ENCODE assay signal across 19 cellular contexts in genomic region chr6:157131250-157131649, GRCh38.
A peak's percentile ranks its signal among the peaks of the same experiment; 100 is the strongest.
DNase-seq lines count a peak whose midpoint lies in the region; ATAC-seq, FAIRE-seq and TF ChIP-seq lines count a peak whose summit lies in the region.
"Had no signal": no experiment of that assay in that cellular context is flagged by ENCODE, and none has a peak within 500 bp of the region (broad histone marks: within the 10 kb centered on the region; RNA-seq: fewer than 3 reads in every experiment).

No MANE protein-coding gene starts in this region.

- no peak overlapping the region for H3K56ac ChIP-seq in H9 (ENCODE audit: insufficient read length, low read depth, low read length)

- no peak overlapping the region for H2BK120ac ChIP-seq in H9 (ENCODE audit: low read depth, low read length, poor library complexity, severe bottlenecking)

- H4K5ac ChIP-seq in H9 (ENCODE audit: insufficient read length, low read depth, low read length): no peak overlapping the region

- H3K79me2 ChIP-seq in H9 (ENCODE audit: insufficient read depth, low read length) (no peaks in the 10 kb centered on the region), neural progenitor cell (ENCODE audit: low read depth) (peaks cover 6% of the 10 kb centered on the region), HepG2 (ENCODE audit: insufficient read depth, low read length) (no peaks in the 10 kb centered on the region), SK-N-SH (ENCODE audit: insufficient read depth) (peaks cover 5% of the 10 kb centered on the region)

- no peak overlapping the region for H2BK15ac ChIP-seq in H9 (ENCODE audit: low read depth, low read length)

- no peak overlapping the region for H3K9ac ChIP-seq in H9 (ENCODE audit: extremely low read depth, insufficient read length, low read length)
- H3K9ac ChIP-seq in neural progenitor cell: no peak overlapping the region
- no peak overlapping the region for H3K9ac ChIP-seq in HepG2 (ENCODE audit: insufficient read depth, low read depth, low read length)
- no peak overlapping the region for H3K9ac ChIP-seq in SK-N-SH
- H3K9ac ChIP-seq: BLaER1 had no signal

- no peak overlapping the region for H4K8ac ChIP-seq in H9 (replicated peaks; ENCODE audit: insufficient read length, low read depth, low read length)

- H3K4me1 ChIP-seq in H9 (ENCODE audit: insufficient read depth, low read length) (no peaks in the 10 kb centered on the region), neural progenitor cell (peaks cover under 1% of the 10 kb centered on the region), HepG2 (ENCODE audit: insufficient read depth, low read length) (peaks cover 11% of the 10 kb centered on the region), SK-N-SH (ENCODE audit: control insufficient read depth in 1 of 2, insufficient read depth in 2 of 2, low read depth in 1 of 2, low read length in 1 of 2) (peaks cover 2 to 11% of the 10 kb centered on the region in 2 experiments; a peak in 2 of 4 replicates), tibial nerve (peaks cover 0 to 5% (median 2%) of the 10 kb centered on the region in 4 donors)
- H3K4me1 ChIP-seq: A549 had no signal

- DNase-seq in CD14-positive monocyte (ENCODE audit: low spot score) (no peak), H9 (no peak), neural progenitor cell (ENCODE audit: low spot score) (no peak), HepG2 (ENCODE audit: low spot score) (no peak), SK-N-SH (no peak), tibial nerve (ENCODE audit: low spot score in 2 of 2) (no peak)
- DNase-seq: DND-41, GOT3, KBM-7, NCI-H1694 treated with DMSO at 0.1 percent for 48 hours, NCI-H2227 treated with DMSO at 0.1 percent for 48 hours, NCI-H510A treated with DMSO at 0.1 percent for 48 hours, NCI-H774 had no signal

- H2AFZ ChIP-seq in H9 (ENCODE audit: low read length) (no peak overlapping the region), neural progenitor cell (replicated peaks) (no peak overlapping the region), HepG2 (ENCODE audit: low read length) (no peak overlapping the region), SK-N-SH (ENCODE audit: low read depth) (no peak overlapping the region)

- H3K18ac ChIP-seq in H9 (ENCODE audit: insufficient read length, low read depth, low read length): no peak overlapping the region

- no peaks in the 10 kb centered on the region for H3K27me3 Mint-ChIP-seq in CD14-positive monocyte (ENCODE audit: low read depth in 3 of 3)
- H3K27me3 Mint-ChIP-seq in H9 (ENCODE audit: low read depth): no peaks in the 10 kb centered on the region; the same call in 1 of the 2 replicates
- H3K27me3 Mint-ChIP-seq in activated naive CD8-positive, alpha-beta T cell: no peaks in the 10 kb centered on the region
- H3K27me3 Mint-ChIP-seq in neural progenitor cell (ENCODE audit: insufficient read depth, low read depth): no peaks in the 10 kb centered on the region

- TF ChIP-seq EP300 in HepG2 (IDR thresholded peaks at IDR 0.05; ENCODE audit: low read depth in 2 of 2, low read length in 2 of 2): no peak
- no peak for TF ChIP-seq EP300 in HepG2 (CRISPR knock-in tag; IDR thresholded peaks at IDR 0.05; ENCODE audit: borderline replicate concordance)
- TF ChIP-seq EP300 in SK-N-SH (IDR thresholded peaks at IDR 0.05; ENCODE audit: borderline replicate concordance in 1 of 2, low read depth in 1 of 2, low read length in 1 of 2): no peak
- no peak for TF ChIP-seq EP300 in tibial nerve (IDR thresholded peaks at IDR 0.05)

- H3K9me2 ChIP-seq in SK-N-SH: no peaks in the 10 kb centered on the region

- in situ Hi-C loops in HepG2 (cut with HindIII; ENCODE audit: extremely low pct_ligation_motif_present, low pct_unique_long_range_greater_than_20kb): no loop called here

- no peaks in the 10 kb centered on the region for H3K27me3 ChIP-seq in H9 (ENCODE audit: insufficient read depth, low read length)
- H3K27me3 ChIP-seq in neural progenitor cell: no peaks in the 10 kb centered on the region
- no peaks in the 10 kb centered on the region for H3K27me3 ChIP-seq in HepG2 (ENCODE audit: control insufficient read depth in 1 of 2, insufficient read depth in 2 of 2, low read length in 2 of 2)
- H3K27me3 ChIP-seq in SK-N-SH (ENCODE audit: insufficient read depth): no peaks in the 10 kb centered on the region
- no peaks in the 10 kb centered on the region for H3K27me3 ChIP-seq in tibial nerve
- H3K27me3 ChIP-seq: BLaER1 had no signal

- ATAC-seq in HepG2 (no peak), GM19455 (IDR thresholded peaks at IDR 0.05; ENCODE audit: unreplicated experiment) (no peak)
- ATAC-seq: A549, Right ventricle myocardium inferior had no signal

- H3K79me1 ChIP-seq in H9 (ENCODE audit: insufficient read depth, low read depth, low read length, poor library complexity, severe bottlenecking): peaks cover 2% of the 10 kb centered on the region

- no TSS peak for BruUV-seq in HepG2 (replicated peaks; lab: Mats Ljungman, UMichigan)

- H2BK12ac ChIP-seq in H9 (ENCODE audit: insufficient read length, low read depth, low read length): no peak overlapping the region

- no peak for FAIRE-seq in HepG2 (lab: Jason Lieb, UNC)
- FAIRE-seq: A549, RCC 7860 had no signal

- H3K27ac Mint-ChIP-seq in CD14-positive monocyte: peak overlapping the region in 4 of 7 donors; percentile 23 to 82 (median 62)
- H3K27ac Mint-ChIP-seq in H9: peak overlapping the region in 2 of 3 experiments; percentile 24 to 50; a peak in 4 of 7 replicates
- peak overlapping the region; percentile 66 for H3K27ac Mint-ChIP-seq in activated naive CD8-positive, alpha-beta T cell
- H3K27ac Mint-ChIP-seq in neural progenitor cell: peak overlapping the region; percentile 68

- no peak for TF ChIP-seq POLR2A in HepG2 (IDR thresholded peaks at IDR 0.05; ENCODE audit: insufficient read depth in 1 of 2, low read depth in 2 of 2, low read length in 2 of 2)
- TF ChIP-seq POLR2A in tibial nerve (IDR thresholded peaks at IDR 0.05): no peak

- TF ChIP-seq CTCF in CD14-positive monocyte (IDR thresholded peaks at IDR 0.05) (no peak), H9 (conservative IDR thresholded peaks at IDR 0.05) (no peak), neural progenitor cell (IDR thresholded peaks at IDR 0.05) (no peak), HepG2 (CRISPR knock-in tag; IDR thresholded peaks at IDR 0.05) (no peak), SK-N-SH (IDR thresholded peaks at IDR 0.05) (no peak), tibial nerve (IDR thresholded peaks at IDR 0.05) (no peak)

- H4K20me1 ChIP-seq in H9 (ENCODE audit: control insufficient read depth, insufficient read depth, insufficient read length): no peaks in the 10 kb centered on the region
- peaks cover 1% of the 10 kb centered on the region for H4K20me1 ChIP-seq in neural progenitor cell (ENCODE audit: low read depth)
- no peaks in the 10 kb centered on the region for H4K20me1 ChIP-seq in HepG2 (ENCODE audit: insufficient read depth, low read length)
- no peaks in the 10 kb centered on the region for H4K20me1 ChIP-seq in SK-N-SH (ENCODE audit: insufficient read depth)

- TF ChIP-seq RAD21 in HepG2 (CRISPR knock-in tag; IDR thresholded peaks at IDR 0.05) (no peak), SK-N-SH (IDR thresholded peaks at IDR 0.05; ENCODE audit: low read length) (no peak)

- H2AK5ac ChIP-seq in H9 (ENCODE audit: insufficient read length, low read length): no peak overlapping the region

- H3K27ac ChIP-seq in H9 (ENCODE audit: insufficient read length, low read depth, low read length) (no peak overlapping the region), neural progenitor cell (no peak overlapping the region), HepG2 (ENCODE audit: extremely low read length, insufficient read depth, low read length) (no peak overlapping the region), SK-N-SH (ENCODE audit: low read depth in 2 of 2, low read length in 1 of 2) (no peak overlapping the region), tibial nerve (no peak overlapping the region)
- H3K27ac ChIP-seq: A549, BLaER1 had no signal

- H3K23ac ChIP-seq in H9 (ENCODE audit: insufficient read length, low read depth, low read length): no peak overlapping the region

- H2BK5ac ChIP-seq in H9 (ENCODE audit: insufficient read length, low read length): no peak overlapping the region

- H3K4me3 ChIP-seq in neural progenitor cell: no peak overlapping the region
- no peak overlapping the region for H3K4me3 ChIP-seq in HepG2 (replicated peaks in 1 of 3; ENCODE audit: insufficient read depth in 1 of 3, low read depth in 2 of 3, low read length in 3 of 3)
- no peak overlapping the region for H3K4me3 ChIP-seq in SK-N-SH (ENCODE audit: low read depth in 2 of 2, low read length in 1 of 2)
- H3K4me3 ChIP-seq in tibial nerve: no peak overlapping the region
- H3K4me3 ChIP-seq: A549, BLaER1 had no signal

- intact Hi-C loops in CD14-positive monocyte (cut with micrococcal nuclease) (no loop called here), HepG2 (cut with micrococcal nuclease; ENCODE audit: unreplicated experiment) (no loop called here)

- no peak overlapping the region for H2BK20ac ChIP-seq in H9 (ENCODE audit: low read depth, low read length, poor library complexity, severe bottlenecking)

- CTCF ChIA-PET in HepG2 (lab: Yijun Ruan, JAX; ENCODE audit: low intra/inter-chr PET ratio, low total read pairs): no interaction called here
- CTCF ChIA-PET in SK-N-SH (lab: Yijun Ruan, JAX): interaction anchor here (1.6 kb wide), 1 partner anchor 53 kb away, joined by 5 read pairs; no protein-coding TSS in a partner anchor

- no peak overlapping the region for H3K4ac ChIP-seq in H9 (ENCODE audit: low read depth, low read length)

- no peak overlapping the region for H3K4me3 Mint-ChIP-seq in CD14-positive monocyte
- H3K4me3 Mint-ChIP-seq in H9: no peak overlapping the region
- H3K4me3 Mint-ChIP-seq in activated naive CD8-positive, alpha-beta T cell: no peak overlapping the region
- no peak overlapping the region for H3K4me3 Mint-ChIP-seq in neural progenitor cell

- no peak overlapping the region for H3K4me2 ChIP-seq in H9 (ENCODE audit: insufficient read depth, insufficient read length, low read length)
- no peak overlapping the region for H3K4me2 ChIP-seq in neural progenitor cell
- H3K4me2 ChIP-seq in HepG2 (ENCODE audit: low read depth, low read length): no peak overlapping the region
- H3K4me2 ChIP-seq in SK-N-SH: no peak overlapping the region
- H3K4me2 ChIP-seq: A549, BLaER1 had no signal

- H3K9me3 Mint-ChIP-seq in CD14-positive monocyte (no peaks in the 10 kb centered on the region), H9 (no peaks in the 10 kb centered on the region), neural progenitor cell (no peaks in the 10 kb centered on the region)
- no peaks in the 10 kb centered on the region for H3K9me3 Mint-ChIP-seq in activated naive CD8-positive, alpha-beta T cell (ENCODE audit: low read depth)

- WGBS in H9 (ENCODE audit: extremely low coverage, insufficient read length, low lambda C conversion rate): no CpG with 5 or more reads among the region's 8 CpGs
- WGBS in HepG2 (ENCODE audit: low lambda C conversion rate): 95% methylated on average over 8 of the region's 8 CpGs
- WGBS in SK-N-SH (ENCODE audit: low lambda C conversion rate): 97% methylated on average over 8 of the region's 8 CpGs
- WGBS in tibial nerve, 2 donors: 89 to 90% methylated on average over 8 of the region's 8 CpGs

- H3K36me3 ChIP-seq in neural progenitor cell (no peaks in the 10 kb centered on the region), HepG2 (replicated peaks in 1 of 2; ENCODE audit: control insufficient read depth in 1 of 2, insufficient read depth in 2 of 2, low read length in 2 of 2) (peaks cover 20 to 56% of the 10 kb centered on the region in 2 experiments), SK-N-SH (replicated peaks in 1 of 2; ENCODE audit: control insufficient read depth in 1 of 2, insufficient read depth in 2 of 2, low read length in 1 of 2) (peaks cover 12 to 14% of the 10 kb centered on the region in 2 experiments), tibial nerve (peaks cover 0 to 30% (median 10%) of the 10 kb centered on the region in 3 donors)

- H3K23me2 ChIP-seq in H9 (ENCODE audit: insufficient read length, low read depth, low read length, poor library complexity, severe bottlenecking): no peaks in the 10 kb centered on the region

- H3K9me3 ChIP-seq in H9 (ENCODE audit: control insufficient read depth, low read depth, low read length): no peaks in the 10 kb centered on the region
- H3K9me3 ChIP-seq in neural progenitor cell (ENCODE audit: low read depth): no peaks in the 10 kb centered on the region
- H3K9me3 ChIP-seq in HepG2 (ENCODE audit: low read length): no peaks in the 10 kb centered on the region
- H3K9me3 ChIP-seq in SK-N-SH: no peaks in the 10 kb centered on the region
- H3K9me3 ChIP-seq in tibial nerve: no peaks in the 10 kb centered on the region
- H3K9me3 ChIP-seq: A549, BLaER1 had no signal

- H3F3A ChIP-seq in neural progenitor cell (ENCODE audit: low read depth) (no peaks in the 10 kb centered on the region), SK-N-SH (replicated peaks; ENCODE audit: insufficient read depth) (peaks cover 18% of the 10 kb centered on the region)

- no peak overlapping the region for H3K14ac ChIP-seq in H9 (ENCODE audit: insufficient read depth, low read length)

- H4K91ac ChIP-seq in H9 (ENCODE audit: insufficient read length, low read depth, low read length): no peak overlapping the region

- H3K4me1 Mint-ChIP-seq in CD14-positive monocyte: peaks cover 19% of the 10 kb centered on the region
- peaks cover 2 to 6% of the 10 kb centered on the region in 2 experiments for H3K4me1 Mint-ChIP-seq in H9
- peaks cover 8% of the 10 kb centered on the region for H3K4me1 Mint-ChIP-seq in activated naive CD8-positive, alpha-beta T cell (ENCODE audit: low read depth)
- peaks cover 1% of the 10 kb centered on the region for H3K4me1 Mint-ChIP-seq in neural progenitor cell

- POLR2A ChIA-PET in HepG2 (lab: Yijun Ruan, JAX) (no interaction called here), SK-N-SH (lab: Yijun Ruan, JAX) (no interaction called here)

- peaks cover 41 to 47% of the 10 kb centered on the region in 2 donors for H3K36me3 Mint-ChIP-seq in CD14-positive monocyte
- peaks cover 1 to 33% (median 25%) of the 10 kb centered on the region in 3 experiments; a peak in 6 of 7 replicates for H3K36me3 Mint-ChIP-seq in H9 (ENCODE audit: insufficient read depth in 1 of 3, low read depth in 3 of 3)
- H3K36me3 Mint-ChIP-seq in activated naive CD8-positive, alpha-beta T cell: peaks cover 18% of the 10 kb centered on the region
- peaks cover 22% of the 10 kb centered on the region for H3K36me3 Mint-ChIP-seq in neural progenitor cell

- no peak overlapping the region for H3T11ph ChIP-seq in H9 (ENCODE audit: low read length)
